ENCODE assay signal across 15 cellular contexts in genomic region chr4:133592106-133592505, GRCh38.
"Had no signal": no experiment of that assay in that cellular context is flagged by ENCODE, and none has a peak within 500 bp of the region (broad histone marks: within the 10 kb centered on the region; RNA-seq: fewer than 3 reads in every experiment).

No MANE protein-coding gene starts in this region.

- ATAC-seq: naive thymus-derived CD4-positive, alpha-beta T cell; sciatic nerve had no signal

- H3K27me3 ChIP-seq: hepatocyte, suprapubic skin, thyroid gland, uterus had no signal

- H3K36me3 ChIP-seq: suprapubic skin, thyroid gland, uterus had no signal

- H3K9me3 ChIP-seq: suprapubic skin, thyroid gland, uterus had no signal

- H3K4me3 ChIP-seq: coronary artery, hepatocyte, suprapubic skin, thyroid gland, uterus had no signal

- DNase-seq: effector CD4-positive, alpha-beta T cell; foreskin melanocyte; head of caudate nucleus; kidney glomerular epithelial cell; naive thymus-derived CD4-positive, alpha-beta T cell; nephron progenitor cell; posterior cingulate gyrus; stimulated activated CD4-positive, alpha-beta T cell treated with anti-CD3 and anti-CD28 coated beads, Interleukin-2, amount 100 ng/mL, for 48 hours; stimulated activated naive CD4-positive, alpha-beta T cell treated with Interleukin-2 at 50 U/mL for 16 hours; thyroid gland; uterus had no signal

- H3K4me1 ChIP-seq: suprapubic skin, thyroid gland, uterus had no signal

- H3K27ac ChIP-seq: coronary artery, hepatocyte, suprapubic skin, thyroid gland, uterus had no signal
